ENCODE assay signal across 9 cellular contexts in the genomic region with DNA sequence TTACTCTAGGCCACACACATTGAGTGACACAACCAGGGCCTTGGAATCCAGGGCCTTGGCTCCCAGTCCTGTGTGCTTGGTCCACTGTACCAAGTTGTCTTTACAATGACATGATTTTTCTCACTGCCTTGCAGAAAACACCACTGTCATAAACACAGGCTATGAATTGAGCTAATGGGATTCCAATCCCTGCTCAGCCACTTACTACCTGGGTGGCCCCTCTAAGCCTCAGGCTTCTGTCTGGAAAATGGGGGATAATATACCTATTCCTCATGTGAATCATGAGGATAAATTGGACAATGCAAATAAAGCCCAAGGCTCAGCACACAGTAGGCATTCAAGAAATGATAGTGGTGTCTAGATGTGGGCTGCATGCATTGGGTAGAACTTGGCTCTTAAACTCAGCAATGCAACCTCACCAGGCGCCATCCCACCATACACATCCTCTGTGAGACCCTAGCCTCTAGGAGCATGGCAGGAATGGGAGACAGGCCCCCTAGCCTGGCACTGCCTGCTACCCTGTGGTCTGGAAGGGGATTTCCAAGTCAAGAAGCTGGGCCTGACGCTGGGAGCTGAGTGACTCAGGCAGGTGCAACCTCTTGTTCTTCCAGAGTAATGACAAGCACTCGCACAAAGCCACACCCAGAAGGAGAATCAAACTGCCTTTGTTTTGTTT. TPM values are rescaled to one million over a fixed set of nuclear protein-coding genes. Genes with fewer than 3 reads are reported as not detected.
DNase-seq lines count a peak whose midpoint lies in the region; ATAC-seq and TF ChIP-seq lines count a peak whose summit lies in the region.
"Had no signal": no experiment of that assay in that cellular context is flagged by ENCODE, and none has a peak within 500 bp of the region (broad histone marks: within the 10 kb centered on the region; RNA-seq: fewer than 3 reads in every experiment).

No MANE protein-coding gene starts in this region.

- H3K27me3 Mint-ChIP-seq in endothelial cell (ENCODE audit: unreplicated experiment) = peaks cover 14% of the 10 kb centered on the region

- peaks cover 33% of the 10 kb centered on the region for H3K4me1 Mint-ChIP-seq in endothelial cell (ENCODE audit: unreplicated experiment)

- no peaks in the 10 kb centered on the region for H3K9me3 Mint-ChIP-seq in endothelial cell (ENCODE audit: unreplicated experiment)

- peak; percentile 42 for ATAC-seq in activated CD4-positive, CD25-positive, alpha-beta regulatory T cell treated with anti-CD3 and anti-CD28 coated beads, Interleukin-2, amount 50 U/mL, for 24 hours
- ATAC-seq in HG03378 (IDR thresholded peaks at IDR 0.05; ENCODE audit: unreplicated experiment) (no peak), HG02610 (IDR thresholded peaks at IDR 0.05; ENCODE audit: unreplicated experiment) (no peak)

- TF ChIP-seq CTCF in endothelial cell (IDR thresholded peaks at IDR 0.05; ENCODE audit: unreplicated experiment) = no peak

- H3K27ac Mint-ChIP-seq in endothelial cell (ENCODE audit: unreplicated experiment) = peak overlapping the region; percentile 59

- peak overlapping the region; percentile 59 for H3K4me3 Mint-ChIP-seq in endothelial cell (ENCODE audit: unreplicated experiment)

- peaks cover 10% of the 10 kb centered on the region for H3K36me3 Mint-ChIP-seq in endothelial cell (ENCODE audit: low read depth, unreplicated experiment)

- DNase-seq in HT-29 (ENCODE audit: low spot score) = peak; percentile 75
- DNase-seq in endothelial cell (ENCODE audit: low spot score) = no peak
- peak; percentile 55 to 58 for DNase-seq in stimulated activated CD4-positive, alpha-beta T cell treated with anti-CD3 and anti-CD28 coated beads, Interleukin-2, amount 100 ng/mL, for 48 hours
- no peak for DNase-seq in pons (ENCODE audit: low spot score)
- DNase-seq in DMS153 (lab: John Stamatoyannopoulos, UW) = no peak
- DNase-seq: pancreas had no signal

RNA-seq across cellular contexts. Expression of a gene that starts 2.3 kb away (rescaled TPM):
- total RNA-seq in HT-29 (2014; rRNA removed; shearing (Covaris generic)) = 97.5 and 103 TPM in 2 replicates
- total RNA-seq in endothelial cell (ENCODE audit: unreplicated experiment) = 76.0 TPM

Comparison
In these comparisons a context has a peak if more than half of its experiments do, and no peak if none do; other contexts are left out.
1. DNase-seq: peak in HT-29 (single experiment) and stimulated activated CD4-positive, alpha-beta T cell treated with anti-CD3 and anti-CD28 coated beads, Interleukin-2, amount 100 ng/mL, for 48 hours (2 of 2); none in endothelial cell (single experiment), pons (single experiment) and DMS153 (single experiment).
2. ATAC-seq: peak in activated CD4-positive, CD25-positive, alpha-beta regulatory T cell treated with anti-CD3 and anti-CD28 coated beads, Interleukin-2, amount 50 U/mL, for 24 hours (2 of 2); none in HG03378 (single experiment) and HG02610 (single experiment).